In the genomic region with DNA sequence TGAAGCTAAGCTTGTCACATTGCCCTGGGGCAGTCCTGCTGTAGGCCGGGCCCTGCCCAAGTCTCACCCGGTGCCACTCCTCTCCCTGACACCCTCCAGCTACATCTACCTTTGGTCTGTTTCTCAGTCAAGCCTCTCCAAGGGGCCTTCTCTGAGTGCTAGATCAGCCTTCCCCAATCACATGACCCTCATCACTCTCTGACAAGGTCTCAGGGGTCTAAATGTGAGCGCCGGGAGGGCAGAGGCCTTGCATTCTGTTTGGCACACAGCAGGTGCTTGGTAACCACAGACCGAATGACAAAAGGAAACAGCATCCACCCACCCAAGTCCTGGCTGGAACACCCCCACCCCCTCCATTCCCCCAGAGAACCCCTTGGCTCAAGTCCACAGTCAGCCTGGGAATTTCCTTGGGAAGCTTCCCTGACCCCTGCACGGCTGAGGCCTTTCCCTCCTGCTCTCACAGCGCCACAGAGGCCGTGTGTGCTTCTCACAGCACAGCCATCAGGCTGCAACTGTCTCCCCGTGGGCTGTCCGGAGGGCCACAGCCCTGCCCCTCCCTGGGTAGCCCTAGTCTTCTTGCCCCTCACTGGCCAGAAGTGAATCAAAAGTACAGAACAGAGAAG, we compare ENCODE assay signal across 9 cellular contexts. TPM values are rescaled to one million over a fixed set of nuclear protein-coding genes. Genes with fewer than 3 reads are reported as not detected.
DNase-seq lines count a peak whose midpoint lies in the region; ATAC-seq, FAIRE-seq and TF ChIP-seq lines count a peak whose summit lies in the region.
"Had no signal": no experiment of that assay in that cellular context is flagged by ENCODE, and none has a peak within 500 bp of the region (broad histone marks: within the 10 kb centered on the region; RNA-seq: fewer than 3 reads in every experiment).

No MANE protein-coding gene starts in this region.

- H3K27me3 ChIP-seq in liver (ENCODE audit: control insufficient read depth in 4 of 4, insufficient read depth in 4 of 4, low read length in 3 of 4): no peaks in the 10 kb centered on the region
- no peaks in the 10 kb centered on the region for H3K27me3 ChIP-seq in HepG2 (ENCODE audit: control insufficient read depth in 1 of 2, insufficient read depth in 2 of 2, low read length in 2 of 2)

- H4K20me1 ChIP-seq in HepG2 (ENCODE audit: insufficient read depth, low read length): no peaks in the 10 kb centered on the region

- H3K27me3 Mint-ChIP-seq in nephron progenitor cell (ENCODE audit: low read depth, poor library complexity): no peaks in the 10 kb centered on the region

- ATAC-seq in HepG2: no peak
- peak; percentile 15 for ATAC-seq in esophagus mucosa
- ATAC-seq in HG02884 (IDR thresholded peaks at IDR 0.05; ENCODE audit: unreplicated experiment): no peak
- no peak for ATAC-seq in HG03460 (IDR thresholded peaks at IDR 0.05; ENCODE audit: unreplicated experiment)

- no TSS peak for BruUV-seq in HepG2 (replicated peaks; lab: Mats Ljungman, UMichigan)

- intact Hi-C loops in HepG2 (cut with micrococcal nuclease; ENCODE audit: unreplicated experiment): no loop called here

- no peak overlapping the region for H2AFZ ChIP-seq in HepG2 (ENCODE audit: low read length)

- peaks cover 16% of the 10 kb centered on the region for H3K4me1 Mint-ChIP-seq in nephron progenitor cell

- no peak for TF ChIP-seq POLR2A in HepG2 (IDR thresholded peaks at IDR 0.05; ENCODE audit: insufficient read depth in 1 of 2, low read depth in 2 of 2, low read length in 2 of 2)
- TF ChIP-seq POLR2A in H54 (IDR thresholded peaks at IDR 0.05; ENCODE audit: low read depth, low read length): no peak

- H3K79me2 ChIP-seq in HepG2 (ENCODE audit: insufficient read depth, low read length): no peaks in the 10 kb centered on the region

- no peak for TF ChIP-seq EP300 in HepG2 (IDR thresholded peaks at IDR 0.05; ENCODE audit: low read depth in 2 of 2, low read length in 2 of 2)
- no peak for TF ChIP-seq EP300 in HepG2 (CRISPR knock-in tag; IDR thresholded peaks at IDR 0.05; ENCODE audit: borderline replicate concordance)

- DNase-seq in HepG2 (ENCODE audit: low spot score) (no peak), nephron progenitor cell (no peak), H54 (ENCODE audit: insufficient read length, low spot score) (no peak), GM03348 (ENCODE audit: low spot score) (no peak)
- DNase-seq: NCI-H510A treated with DMSO at 0.1 percent for 48 hours had no signal

- in situ Hi-C loops in HepG2 (cut with HindIII; ENCODE audit: extremely low pct_ligation_motif_present, low pct_unique_long_range_greater_than_20kb): no loop called here

- H3K27ac ChIP-seq in liver (ENCODE audit: low read depth in 1 of 2, low read length in 2 of 2) (no peak overlapping the region), HepG2 (ENCODE audit: extremely low read length, insufficient read depth, low read length) (no peak overlapping the region)

- H3K4me1 ChIP-seq in liver (ENCODE audit: control insufficient read depth in 4 of 4, insufficient read depth in 4 of 4, low read length in 3 of 4) (peaks cover 0 to 11% (median 9%) of the 10 kb centered on the region in 4 donors), HepG2 (ENCODE audit: insufficient read depth, low read length) (peaks cover 1% of the 10 kb centered on the region)

- TF ChIP-seq RAD21 in liver (IDR thresholded peaks at IDR 0.05) (no peak), HepG2 (CRISPR knock-in tag; IDR thresholded peaks at IDR 0.05) (no peak)

- H3K4me3 ChIP-seq in liver (ENCODE audit: low read depth in 1 of 3, low read length in 3 of 3): no peak overlapping the region
- no peak overlapping the region for H3K4me3 ChIP-seq in HepG2 (replicated peaks in 1 of 3; ENCODE audit: insufficient read depth in 1 of 3, low read depth in 2 of 3, low read length in 3 of 3)

- no peaks in the 10 kb centered on the region for H3K9me3 Mint-ChIP-seq in nephron progenitor cell

- H3K9me3 ChIP-seq in liver (ENCODE audit: control insufficient read depth in 4 of 4, low read length in 3 of 4) (no peaks in the 10 kb centered on the region), HepG2 (ENCODE audit: low read length) (no peaks in the 10 kb centered on the region)

- H3K4me2 ChIP-seq in HepG2 (ENCODE audit: low read depth, low read length): no peak overlapping the region

- H3K27ac Mint-ChIP-seq in nephron progenitor cell: peak overlapping the region; percentile 82

- peaks cover 22% of the 10 kb centered on the region for H3K36me3 Mint-ChIP-seq in nephron progenitor cell (ENCODE audit: low read depth)

- peaks cover 3 to 31% (median 7%) of the 10 kb centered on the region in 4 donors for H3K36me3 ChIP-seq in liver (ENCODE audit: control insufficient read depth in 4 of 4, insufficient read depth in 3 of 4, low read depth in 1 of 4, low read length in 3 of 4)
- H3K36me3 ChIP-seq in HepG2 (replicated peaks in 1 of 2; ENCODE audit: control insufficient read depth in 1 of 2, insufficient read depth in 2 of 2, low read length in 2 of 2): peaks cover 10 to 22% of the 10 kb centered on the region in 2 experiments

- no peak for FAIRE-seq in HepG2 (lab: Jason Lieb, UNC)
- FAIRE-seq in H54 (lab: Jason Lieb, UNC): no peak

- no peak overlapping the region for H3K4me3 Mint-ChIP-seq in nephron progenitor cell

- WGBS in liver: 76% methylated on average over 10 of the region's 10 CpGs
- WGBS in HepG2 (ENCODE audit: low lambda C conversion rate): 95% methylated on average over 10 of the region's 10 CpGs

- CTCF ChIA-PET in HepG2 (lab: Yijun Ruan, JAX; ENCODE audit: low intra/inter-chr PET ratio, low total read pairs): no interaction called here

- TF ChIP-seq CTCF in liver (IDR thresholded peaks at IDR 0.05; ENCODE audit: low read depth, low read length, missing input control) (no peak), HepG2 (CRISPR knock-in tag; IDR thresholded peaks at IDR 0.05) (no peak), nephron progenitor cell (IDR thresholded peaks at IDR 0.05) (no peak)

- H3K9ac ChIP-seq in liver (ENCODE audit: low read depth in 1 of 2, low read length in 2 of 2): no peak overlapping the region
- H3K9ac ChIP-seq in HepG2 (ENCODE audit: insufficient read depth, low read depth, low read length): no peak overlapping the region

- POLR2A ChIA-PET in HepG2 (lab: Yijun Ruan, JAX): no interaction called here

TF ChIP-seq in HepG2, 621 proteins besides CTCF, POLR2A, EP300 and RAD21 (continues in another document):
- no peak for TF ChIP-seq ZNF737 (CRISPR knock-in tag; IDR thresholded peaks at IDR 0.05; ENCODE audit: borderline replicate concordance)
- no peak for TF ChIP-seq ZNF383 (CRISPR knock-in tag; IDR thresholded peaks at IDR 0.05; ENCODE audit: borderline replicate concordance)
- no peak for TF ChIP-seq NFKB2 (CRISPR knock-in tag; IDR thresholded peaks at IDR 0.05; ENCODE audit: borderline replicate concordance)

RNA-seq across cellular contexts. Expression of gene PKIG, which starts 32.9 kb away (rescaled TPM):
- total RNA-seq in liver (10 to 100 TPM; 10.6 to 23.1 TPM), HepG2 (2016; rRNA removed; fragmentation: Illumina TruSeq; extraction: Trizol) (44.5 and 47.6 TPM in 2 replicates), esophagus mucosa (11.3 TPM)
- polyA plus RNA-seq in liver (10 to 100 TPM; 23.7 to 24.3 TPM), HepG2 (2011; rRNA removed) (30.8 and 31.0 TPM in 2 replicates)
- total RNA-seq in HepG2 (2016; cell fraction: cytosol; rRNA removed; fragmentation: Illumina TruSeq; extraction: Trizol; ENCODE audit: low read depth): 153 and 165 TPM in 2 replicates
- 46.5 and 47.5 TPM in 2 replicates for total RNA-seq in HepG2 (2016; cell fraction: insoluble cytoplasmic fraction; rRNA removed; fragmentation: Illumina TruSeq; extraction: Trizol)
- 152 and 172 TPM in 2 replicates for total RNA-seq in HepG2 (2016; cell fraction: membrane; rRNA removed; fragmentation: Illumina TruSeq; extraction: Trizol)
- 15.9 and 17.5 TPM in 2 replicates for total RNA-seq in HepG2 (2016; cell fraction: nucleus; rRNA removed; fragmentation: Illumina TruSeq; extraction: Trizol)
- 38.5 and 44.2 TPM in 2 replicates for polyA plus RNA-seq in HepG2 (2011; cell fraction: cytosol; rRNA removed)
- polyA plus RNA-seq in HepG2 (2011; cell fraction: nucleus; rRNA removed): 16.9 and 18.1 TPM in 2 replicates
- polyA plus RNA-seq in HepG2 (2012): 31.8 and 34.8 TPM in 2 replicates
- polyA plus RNA-seq in HepG2 (2016; cell fraction: cytosol; fragmentation: Illumina TruSeq; extraction: Trizol; ENCODE audit: low read depth): 204 and 234 TPM in 2 replicates
- 54.1 and 61.3 TPM in 2 replicates for polyA plus RNA-seq in HepG2 (2016; cell fraction: insoluble cytoplasmic fraction; fragmentation: Illumina TruSeq; extraction: Trizol; ENCODE audit: low read depth)
- 173 and 198 TPM in 2 replicates for polyA plus RNA-seq in HepG2 (2016; cell fraction: membrane; fragmentation: Illumina TruSeq; extraction: Trizol; ENCODE audit: low read depth)
- 31.1 and 35.7 TPM in 2 replicates for polyA plus RNA-seq in HepG2 (2016; cell fraction: nucleus; fragmentation: Illumina TruSeq; extraction: Trizol; ENCODE audit: insufficient read depth, low read depth)
- 5.9 and 22.6 TPM in 2 replicates for polyA minus RNA-seq in HepG2 (2011; rRNA and poly(A)+ RNA removed; ENCODE audit: low replicate concordance)
- polyA minus RNA-seq in HepG2 (2011; cell fraction: cytosol; rRNA and poly(A)+ RNA removed): 13.4 and 14.9 TPM in 2 replicates
- 9.3 and 9.9 TPM in 2 replicates for polyA minus RNA-seq in HepG2 (2011; cell fraction: nucleus; rRNA and poly(A)+ RNA removed)

RNA-seq across cellular contexts. Expression of gene ADA, which starts 36.2 kb away (rescaled TPM):
- total RNA-seq in liver (1 to 10 TPM; 2.9 to 7.7 TPM), HepG2 (2016; rRNA removed; fragmentation: Illumina TruSeq; extraction: Trizol) (2.5 and 2.7 TPM in 2 replicates), esophagus mucosa (21.8 TPM)
- polyA plus RNA-seq in liver (1 to 10 TPM; 2.9 to 3.1 TPM), HepG2 (2011; rRNA removed) (9.8 and 11.3 TPM in 2 replicates)
- total RNA-seq in HepG2 (2016; cell fraction: cytosol; rRNA removed; fragmentation: Illumina TruSeq; extraction: Trizol; ENCODE audit: low read depth): 1.3 and 2.8 TPM in 2 replicates
- total RNA-seq in HepG2 (2016; cell fraction: insoluble cytoplasmic fraction; rRNA removed; fragmentation: Illumina TruSeq; extraction: Trizol): 2.0 and 2.9 TPM in 2 replicates
- total RNA-seq in HepG2 (2016; cell fraction: membrane; rRNA removed; fragmentation: Illumina TruSeq; extraction: Trizol): 1.9 and 2.5 TPM in 2 replicates
- 1.4 and 1.6 TPM in 2 replicates for total RNA-seq in HepG2 (2016; cell fraction: nucleus; rRNA removed; fragmentation: Illumina TruSeq; extraction: Trizol)
- 9.6 and 12.4 TPM in 2 replicates for polyA plus RNA-seq in HepG2 (2011; cell fraction: cytosol; rRNA removed)
- polyA plus RNA-seq in HepG2 (2011; cell fraction: nucleus; rRNA removed): 13.3 and 16.8 TPM in 2 replicates
- polyA plus RNA-seq in HepG2 (2012): 5.1 and 6.0 TPM in 2 replicates
- 2.7 and 3.0 TPM in 2 replicates for polyA plus RNA-seq in HepG2 (2016; cell fraction: cytosol; fragmentation: Illumina TruSeq; extraction: Trizol; ENCODE audit: low read depth)
- 4.0 and 4.3 TPM in 2 replicates for polyA plus RNA-seq in HepG2 (2016; cell fraction: insoluble cytoplasmic fraction; fragmentation: Illumina TruSeq; extraction: Trizol; ENCODE audit: low read depth)
- polyA plus RNA-seq in HepG2 (2016; cell fraction: membrane; fragmentation: Illumina TruSeq; extraction: Trizol; ENCODE audit: low read depth): 3.2 TPM in 2 replicates
- polyA plus RNA-seq in HepG2 (2016; cell fraction: nucleus; fragmentation: Illumina TruSeq; extraction: Trizol; ENCODE audit: insufficient read depth, low read depth): 4.3 and 4.8 TPM in 2 replicates
- 7.0 and 23.8 TPM in 2 replicates for polyA minus RNA-seq in HepG2 (2011; rRNA and poly(A)+ RNA removed; ENCODE audit: low replicate concordance)
- 2.5 and 2.9 TPM in 2 replicates for polyA minus RNA-seq in HepG2 (2011; cell fraction: cytosol; rRNA and poly(A)+ RNA removed)
- polyA minus RNA-seq in HepG2 (2011; cell fraction: nucleus; rRNA and poly(A)+ RNA removed): 2.5 and 2.8 TPM in 2 replicates
